In genomic region chr14:94936411-94936892, GRCh38 we compare ENCODE assay signal across 8 cellular contexts.
DNase-seq lines count a peak whose midpoint lies in the region; ATAC-seq and TF ChIP-seq lines count a peak whose summit lies in the region.

No MANE protein-coding gene starts in this region.

- TF ChIP-seq CTCF in osteocyte (IDR thresholded peaks at IDR 0.05), result no peak

- peak; percentile 36 for DNase-seq in DMS153 treated with DMSO at 0.1 percent for 48 hours (lab: John Stamatoyannopoulos, UW; ENCODE audit: unreplicated experiment)
- peak; percentile 35 for DNase-seq in NCI-H526 treated with DMSO at 0.1 percent for 48 hours (lab: John Stamatoyannopoulos, UW)
- DNase-seq in globus pallidus (ENCODE audit: low spot score), result peak; percentile 63
- DNase-seq in pulmonary artery endothelial cell (ENCODE audit: low read depth, low spot score), result peak; percentile 4
- DNase-seq in osteocyte (ENCODE audit: extremely low spot score, unreplicated experiment), result no peak
- no peak for DNase-seq in activated effector memory CD4-positive, alpha-beta T cell treated with anti-CD3 and anti-CD28 coated beads, Interleukin-2, amount 50 U/mL, for 16 hours

- no peaks in the 10 kb centered on the region for H3K36me3 Mint-ChIP-seq in osteocyte (ENCODE audit: unreplicated experiment)

- H3K27ac Mint-ChIP-seq in osteocyte (ENCODE audit: unreplicated experiment), result no peak overlapping the region

- no peak overlapping the region for H3K4me3 Mint-ChIP-seq in osteocyte (ENCODE audit: unreplicated experiment)

- peaks cover 17% of the 10 kb centered on the region for H3K27me3 Mint-ChIP-seq in osteocyte (ENCODE audit: unreplicated experiment)

- no peaks in the 10 kb centered on the region for H3K9me3 Mint-ChIP-seq in osteocyte (ENCODE audit: unreplicated experiment)

- ATAC-seq in GM18868 (IDR thresholded peaks at IDR 0.05; ENCODE audit: unreplicated experiment) (no peak), GM18520 (IDR thresholded peaks at IDR 0.05; ENCODE audit: unreplicated experiment) (no peak)

- peaks cover 3% of the 10 kb centered on the region for H3K4me1 Mint-ChIP-seq in osteocyte (ENCODE audit: unreplicated experiment)

Comparison
In these comparisons a context has a peak if more than half of its experiments do, and no peak if none do; other contexts are left out.
1. DNase-seq: peak in DMS153 treated with DMSO at 0.1 percent for 48 hours (single experiment), NCI-H526 treated with DMSO at 0.1 percent for 48 hours (single experiment), globus pallidus (single experiment) and pulmonary artery endothelial cell (single experiment); none in osteocyte (single experiment) and activated effector memory CD4-positive, alpha-beta T cell treated with anti-CD3 and anti-CD28 coated beads, Interleukin-2, amount 50 U/mL, for 16 hours (single experiment).